8 cellular contexts compared by ENCODE assay signal in the genomic region with DNA sequence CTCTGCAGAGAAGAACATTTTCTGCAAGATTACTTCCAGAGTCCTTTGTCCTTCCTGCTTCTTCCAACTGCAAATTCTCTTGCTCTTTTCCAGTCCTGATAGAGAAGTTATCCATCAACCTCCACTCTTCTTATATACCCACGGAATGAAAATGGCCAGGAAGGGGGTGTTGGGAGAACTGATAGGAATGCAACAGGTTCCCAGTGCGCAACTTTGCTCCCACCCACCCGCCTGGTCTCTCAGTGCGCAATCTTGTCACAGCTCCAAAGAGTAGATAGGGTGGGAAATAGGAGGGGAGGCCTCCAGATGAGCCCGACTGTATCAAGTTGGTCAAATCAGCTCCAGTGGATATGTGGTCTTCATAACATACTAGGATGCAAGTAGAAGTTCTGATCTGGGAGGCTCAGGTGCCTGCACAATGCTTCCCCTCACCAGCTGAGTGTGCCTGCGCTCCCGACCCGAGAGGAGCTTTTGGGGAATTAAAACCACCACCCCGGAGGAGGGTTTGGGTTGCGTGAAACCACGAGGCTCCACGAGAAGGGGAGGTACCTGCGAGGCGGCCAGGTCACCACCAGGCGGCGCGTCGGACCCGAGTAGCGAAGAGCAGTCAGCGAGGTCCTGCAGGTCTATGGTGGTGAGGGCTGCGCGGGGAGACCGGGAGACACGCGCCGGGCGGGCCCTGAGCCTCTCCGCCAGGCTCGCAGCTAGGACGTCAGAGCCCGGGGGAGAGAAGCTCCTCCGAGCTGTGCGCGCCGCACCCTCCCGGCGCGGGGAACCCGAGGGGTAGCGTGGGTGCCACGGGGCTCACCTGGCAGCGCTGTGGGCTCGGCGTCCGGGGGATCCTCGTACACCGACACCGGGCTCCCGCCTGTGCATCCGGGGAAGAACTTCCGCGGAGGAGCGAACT. TPM values are rescaled to one million over a fixed set of nuclear protein-coding genes. Genes with fewer than 3 reads are reported as not detected.
DNase-seq lines count a peak whose midpoint lies in the region; ATAC-seq and TF ChIP-seq lines count a peak whose summit lies in the region.

No MANE protein-coding gene starts in this region.

- H2AFZ ChIP-seq in ACC112 (ENCODE audit: low read length, unreplicated experiment): peak overlapping the region; percentile 79

- TF ChIP-seq CTCF in GM13977 (IDR thresholded peaks at IDR 0.05; ENCODE audit: extremely low read depth, insufficient read depth, missing control alignments) (peak; percentile 91), activated B cell treated with CpG ODN at 0.5 μM for 24 hours (IDR thresholded peaks at IDR 0.05) (no peak)

- H3K9me3 ChIP-seq in effector memory CD4-positive, alpha-beta T cell (ENCODE audit: control insufficient read depth, low read length): no peaks in the 10 kb centered on the region
- no peaks in the 10 kb centered on the region for H3K9me3 ChIP-seq in mucosa of rectum (ENCODE audit: control insufficient read depth in 2 of 2, low read length in 2 of 2)

- ATAC-seq in HG03064 (IDR thresholded peaks at IDR 0.05; ENCODE audit: low read depth, unreplicated experiment) (peak; percentile 54), activated B cell treated with CpG ODN at 0.5 μM for 24 hours (ENCODE audit: low read depth) (peak; percentile 38)

- POLR2A ChIA-PET in activated B cell treated with CpG ODN at 0.5 μM for 24 hours (lab: Charles Lee): no interaction called here

- H3K27me3 Mint-ChIP-seq in activated B cell treated with CpG ODN at 0.5 μM for 24 hours: peaks cover 76% of the 10 kb centered on the region

- no peak overlapping the region for H3K9ac ChIP-seq in mucosa of rectum (ENCODE audit: low read depth in 1 of 2, low read length in 2 of 2)

- intact Hi-C loops in activated B cell treated with CpG ODN at 0.5 μM for 24 hours (cut with micrococcal nuclease): no loop called here

- H3K4me1 ChIP-seq in ACC112 (ENCODE audit: control insufficient read depth, insufficient read depth, low read length, unreplicated experiment): no peaks in the 10 kb centered on the region
- H3K4me1 ChIP-seq in effector memory CD4-positive, alpha-beta T cell (ENCODE audit: control insufficient read depth, insufficient read depth, low read length, poor library complexity, severe bottlenecking): peaks cover 29% of the 10 kb centered on the region
- H3K4me1 ChIP-seq in mucosa of rectum (ENCODE audit: control insufficient read depth in 2 of 2, insufficient read depth in 2 of 2, low read length in 2 of 2): peaks cover 12 to 18% of the 10 kb centered on the region in 2 donors

- DNase-seq in GM13977 (ENCODE audit: low spot score): peak; percentile 85
- DNase-seq in NCI-H2171 (lab: John Stamatoyannopoulos, UW): peak; percentile 87
- peak; percentile 38 for DNase-seq in activated B cell treated with CpG ODN at 0.5 μM for 24 hours
- DNase-seq in effector memory CD4-positive, alpha-beta T cell: no peak
- peak; percentile 66 for DNase-seq in ureter (ENCODE audit: low spot score)

- no peaks in the 10 kb centered on the region for H3K9me3 Mint-ChIP-seq in activated B cell treated with CpG ODN at 0.5 μM for 24 hours

- H3K4me3 ChIP-seq in ACC112 (ENCODE audit: low read depth, low read length) (peak overlapping the region; percentile 76), mucosa of rectum (ENCODE audit: low read length in 2 of 2) (peak overlapping the region; percentile 26 to 44)
- H3K4me3 ChIP-seq in effector memory CD4-positive, alpha-beta T cell (ENCODE audit: insufficient read depth, low read depth, low read length, poor library complexity, severe bottlenecking): peak overlapping the region; percentile 48

- H3K36me3 ChIP-seq in ACC112 (ENCODE audit: insufficient read depth, low read length) (no peaks in the 10 kb centered on the region), mucosa of rectum (ENCODE audit: control insufficient read depth in 2 of 2, insufficient read depth in 2 of 2, low read length in 2 of 2) (no peaks in the 10 kb centered on the region)
- H3K36me3 ChIP-seq in effector memory CD4-positive, alpha-beta T cell (ENCODE audit: control insufficient read depth, insufficient read depth, low read length): no peaks in the 10 kb centered on the region

- peaks cover 42% of the 10 kb centered on the region for H3K4me1 Mint-ChIP-seq in activated B cell treated with CpG ODN at 0.5 μM for 24 hours

- no peak overlapping the region for H3K27ac Mint-ChIP-seq in activated B cell treated with CpG ODN at 0.5 μM for 24 hours

- CTCF ChIA-PET in activated B cell treated with CpG ODN at 0.5 μM for 24 hours (lab: Charles Lee): no interaction called here

- H3K36me3 Mint-ChIP-seq in activated B cell treated with CpG ODN at 0.5 μM for 24 hours (ENCODE audit: low read depth): no peaks in the 10 kb centered on the region

- peaks cover 98% of the 10 kb centered on the region for H3K27me3 ChIP-seq in ACC112 (ENCODE audit: insufficient read depth, low read length)
- H3K27me3 ChIP-seq in effector memory CD4-positive, alpha-beta T cell (replicated peaks; ENCODE audit: control insufficient read depth, insufficient read depth, low read length, poor library complexity, severe bottlenecking): peaks cover 80% of the 10 kb centered on the region
- peaks cover 83 to 87% of the 10 kb centered on the region in 2 donors for H3K27me3 ChIP-seq in mucosa of rectum (ENCODE audit: control insufficient read depth in 2 of 2, insufficient read depth in 2 of 2, low read length in 2 of 2)

- H3K79me2 ChIP-seq in ACC112 (ENCODE audit: control insufficient read depth, insufficient read depth, low read length, unreplicated experiment): no peaks in the 10 kb centered on the region

- peak overlapping the region; percentile 66 for H3K4me3 Mint-ChIP-seq in activated B cell treated with CpG ODN at 0.5 μM for 24 hours

- H3K27ac ChIP-seq in ACC112 (ENCODE audit: low read depth, low read length) (no peak overlapping the region), mucosa of rectum (ENCODE audit: low read depth in 2 of 2, low read length in 2 of 2) (no peak overlapping the region)
- no peak overlapping the region for H3K27ac ChIP-seq in effector memory CD4-positive, alpha-beta T cell (ENCODE audit: insufficient read depth, low read length, poor library complexity, severe bottlenecking)

- in situ Hi-C loops in GM13977 (cut with MboI; ENCODE audit: low pct_unique_long_range_greater_than_20kb, low sequenced_read_pairs, unreplicated experiment): no loop called here

RNA-seq across cellular contexts. Expression of gene MCIDAS, which starts 0.8 kb away (rescaled TPM):
- not detected in 2 replicates for total RNA-seq in activated B cell treated with CpG ODN at 0.5 μM for 24 hours
- 2.7 TPM for total RNA-seq in ureter

RNA-seq across cellular contexts. Expression of gene CCNO, which starts 7.1 kb away (rescaled TPM):
- total RNA-seq in activated B cell treated with CpG ODN at 0.5 μM for 24 hours (not detected in 2 replicates), ureter (16.5 TPM)

RNA-seq across cellular contexts. Expression of gene CDC20B, which starts 53.3 kb away (rescaled TPM):
- total RNA-seq in activated B cell treated with CpG ODN at 0.5 μM for 24 hours (not detected in 2 replicates), ureter (not detected)

Comparison
In these comparisons a context has a peak if more than half of its experiments do, and no peak if none do; other contexts are left out.
1. DNase-seq: peak in GM13977 (single experiment), NCI-H2171 (single experiment), activated B cell treated with CpG ODN at 0.5 μM for 24 hours (single experiment) and ureter (single experiment); none in effector memory CD4-positive, alpha-beta T cell (0 of 3).
2. RNA of gene CCNO, which starts 7.1 kb away (total RNA-seq): 16.5 TPM in ureter (single experiment); not detected in activated B cell treated with CpG ODN at 0.5 μM for 24 hours; every median in the first group is over 10 times any median in the second.
3. Peak in every context shown above with its lines, with median percentiles within 50 percentile points of each other: H3K4me3 ChIP-seq.